Comparison of ENCODE assay signal across 26 cellular contexts in genomic region chr9:86796671-86797070, GRCh38.
DNase-seq lines count a peak whose midpoint lies in the region; ATAC-seq and TF ChIP-seq lines count a peak whose summit lies in the region.
"Had no signal": no experiment of that assay in that cellular context is flagged by ENCODE, and none has a peak within 500 bp of the region (broad histone marks: within the 10 kb centered on the region; RNA-seq: fewer than 3 reads in every experiment).

No MANE protein-coding gene starts in this region.

- H3K9me3 ChIP-seq in left ventricle myocardium inferior (replicated peaks) (no peaks in the 10 kb centered on the region), uterus (no peaks in the 10 kb centered on the region)
- H3K9me3 ChIP-seq: BLaER1 treated with 17β-estradiol and CSF1 and Interleukin-3, amounts not matched to agents 10 nM and 100 nM had no signal

- no peaks in the 10 kb centered on the region for H3K36me3 Mint-ChIP-seq in brain
- no peaks in the 10 kb centered on the region for H3K36me3 Mint-ChIP-seq in nephron progenitor cell (ENCODE audit: low read depth)
- H3K36me3 Mint-ChIP-seq: CD4-positive, alpha-beta memory T cell; IgD-negative memory B cell had no signal

- H3K36me3 ChIP-seq in left ventricle myocardium inferior: no peaks in the 10 kb centered on the region
- H3K36me3 ChIP-seq in uterus: no peaks in the 10 kb centered on the region
- H3K36me3 ChIP-seq: BLaER1 treated with 17β-estradiol and CSF1 and Interleukin-3, amounts not matched to agents 10 nM and 100 nM had no signal

- peak overlapping the region; percentile 79 for H3K27ac ChIP-seq in left ventricle myocardium inferior (replicated peaks)
- H3K27ac ChIP-seq in uterus: peak overlapping the region; percentile 75 to 80
- H3K27ac ChIP-seq: BLaER1 treated with 17β-estradiol and CSF1 and Interleukin-3, amounts not matched to agents 10 nM and 100 nM; KMS-11 had no signal

- TF ChIP-seq POLR2A in uterus (IDR thresholded peaks at IDR 0.05): no peak

- no peaks in the 10 kb centered on the region for H3K4me1 ChIP-seq in left ventricle myocardium inferior
- peaks cover 0 to 7% of the 10 kb centered on the region in 2 donors for H3K4me1 ChIP-seq in uterus
- H3K4me1 ChIP-seq: BLaER1 treated with 17β-estradiol and CSF1 and Interleukin-3, amounts not matched to agents 10 nM and 100 nM had no signal

- TF ChIP-seq CTCF in left ventricle myocardium inferior (IDR thresholded peaks at IDR 0.05; ENCODE audit: borderline replicate concordance): no peak
- no peak for TF ChIP-seq CTCF in brain (conservative IDR thresholded peaks at IDR 0.05)
- TF ChIP-seq CTCF in nephron progenitor cell (IDR thresholded peaks at IDR 0.05): no peak
- no peak for TF ChIP-seq CTCF in uterus (IDR thresholded peaks at IDR 0.05)

- H3K9me3 Mint-ChIP-seq in brain (peaks cover 0 to 5% (median 0%) of the 10 kb centered on the region in 5 experiments), nephron progenitor cell (no peaks in the 10 kb centered on the region)
- H3K9me3 Mint-ChIP-seq: CD4-positive, alpha-beta memory T cell had no signal

- peak overlapping the region in 3 of 5 experiments; percentile 29 to 89 (median 69) for H3K27ac Mint-ChIP-seq in brain
- H3K27ac Mint-ChIP-seq in nephron progenitor cell: peak overlapping the region; percentile 68
- H3K27ac Mint-ChIP-seq: CD4-positive, alpha-beta memory T cell; IgD-negative memory B cell had no signal

- intact Hi-C loops in left ventricle myocardium inferior (cut with micrococcal nuclease): no loop called here
- intact Hi-C loops in left cardiac atrium (cut with DNase I): loop anchor here in 1 of 2 donors (10.0 kb wide), 1 partner anchor 312 kb away; no protein-coding TSS in a partner anchor
- intact Hi-C loops in uterus (cut with DNase I; ENCODE audit: low total_unique reads): no loop called here

- ATAC-seq in left cardiac atrium: no peak
- ATAC-seq: GM12878 had no signal

- no peaks in the 10 kb centered on the region for H3K27me3 Mint-ChIP-seq in brain
- H3K27me3 Mint-ChIP-seq in nephron progenitor cell (ENCODE audit: low read depth, poor library complexity): peaks cover 7% of the 10 kb centered on the region

- no peak overlapping the region for H3K4me3 ChIP-seq in left ventricle myocardium inferior
- H3K4me3 ChIP-seq in uterus: no peak overlapping the region
- H3K4me3 ChIP-seq: BLaER1 treated with 17β-estradiol and CSF1 and Interleukin-3, amounts not matched to agents 10 nM and 100 nM; GM12878 had no signal

- no peak for DNase-seq in left ventricle myocardium inferior
- no peak for DNase-seq in left cardiac atrium
- DNase-seq in nephron progenitor cell: no peak
- no peak for DNase-seq in uterus
- no peak for DNase-seq in NCI-H2227 treated with DMSO at 0.1 percent for 48 hours (lab: John Stamatoyannopoulos, UW)
- DNase-seq in SW480 (ENCODE audit: low spot score): no peak
- DNase-seq in NCI-H2196 treated with DMSO at 0.1 percent for 48 hours (lab: John Stamatoyannopoulos, UW; ENCODE audit: unreplicated experiment): no peak
- DNase-seq: AML-193; CD4-positive, alpha-beta memory T cell; COR-L47; GDM1; HCEC 1CT; MM.1S; NCI-H1417; NCI-H1694; NCI-H2029 treated with DMSO at 0.1 percent for 48 hours; NCI-H226; NCI-H510A; NCI-H69; RPMI8226; SHP77 treated with DMSO at 0.1 percent for 48 hours had no signal

- peaks cover 17% of the 10 kb centered on the region for H3K27me3 ChIP-seq in left ventricle myocardium inferior (ENCODE audit: low read depth)
- no peaks in the 10 kb centered on the region for H3K27me3 ChIP-seq in uterus
- H3K27me3 ChIP-seq: BLaER1 treated with 17β-estradiol and CSF1 and Interleukin-3, amounts not matched to agents 10 nM and 100 nM had no signal

- no peak overlapping the region for H3K4me3 Mint-ChIP-seq in brain
- H3K4me3 Mint-ChIP-seq in nephron progenitor cell: no peak overlapping the region
- H3K4me3 Mint-ChIP-seq: CD4-positive, alpha-beta memory T cell; IgD-negative memory B cell had no signal

- peaks cover 74% of the 10 kb centered on the region for H3K4me1 Mint-ChIP-seq in brain
- peaks cover 75% of the 10 kb centered on the region for H3K4me1 Mint-ChIP-seq in nephron progenitor cell
- H3K4me1 Mint-ChIP-seq: CD4-positive, alpha-beta memory T cell; IgD-negative memory B cell had no signal
